14 cellular contexts compared by ENCODE assay signal in the genomic region with DNA sequence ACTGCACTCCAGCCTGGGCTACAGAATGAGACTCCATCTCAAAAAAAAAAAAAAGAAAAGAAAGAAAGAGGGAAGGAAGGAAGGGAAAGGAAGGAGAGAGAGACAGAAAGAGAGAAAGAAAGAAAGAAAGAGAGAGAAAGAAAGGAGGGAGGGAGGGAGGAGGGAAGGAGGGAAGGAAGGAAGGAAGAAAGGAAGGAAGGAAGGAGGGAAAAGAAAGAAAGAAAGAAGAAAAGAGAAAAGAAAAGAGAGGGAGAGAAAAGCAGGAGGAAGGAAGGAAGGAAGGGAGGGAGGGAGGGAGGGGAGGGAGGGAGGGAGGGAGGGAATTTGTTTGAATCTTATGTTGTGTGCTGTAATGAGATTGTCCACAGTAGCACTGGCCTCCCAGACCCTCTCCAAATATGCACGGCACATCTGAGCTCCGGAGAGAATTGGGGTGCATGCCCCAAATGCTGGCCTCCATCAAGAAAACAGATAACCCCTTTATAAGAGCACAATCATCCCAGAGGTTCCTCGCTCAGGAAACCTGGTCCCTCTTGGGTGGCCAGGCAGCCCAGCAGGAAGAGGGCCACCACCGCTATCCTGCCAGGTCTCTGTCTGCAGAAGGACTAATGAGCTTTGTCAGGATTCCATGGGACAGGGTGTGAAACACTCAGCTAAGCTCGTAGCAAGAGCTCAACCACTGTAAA. TPM values are rescaled to one million over a fixed set of nuclear protein-coding genes. Genes with fewer than 3 reads are reported as not detected.
A peak's percentile ranks its signal among the peaks of the same experiment; 100 is the strongest.
DNase-seq lines count a peak whose midpoint lies in the region; ATAC-seq and TF ChIP-seq lines count a peak whose summit lies in the region.
"Had no signal": no experiment of that assay in that cellular context is flagged by ENCODE, and none has a peak within 500 bp of the region (broad histone marks: within the 10 kb centered on the region; RNA-seq: fewer than 3 reads in every experiment).

No MANE protein-coding gene starts in this region.

- no peaks in the 10 kb centered on the region for H4K20me1 ChIP-seq in Loucy (ENCODE audit: insufficient read depth, low read length, poor library complexity, severe bottlenecking)

- H3K4me2 ChIP-seq in Loucy (ENCODE audit: low read depth, low read length, poor library complexity, severe bottlenecking), result peak overlapping the region; percentile 70

- peak overlapping the region; percentile 97 for H3K27ac Mint-ChIP-seq in T-helper 2 cell treated with Interferon-gamma antibody and Interleukin-4, amounts not matched to agents 5 μg/mL and 100 μg/mL, for 36 hours
- H3K27ac Mint-ChIP-seq in dendritic cell treated with granulocyte-macrophage colony-stimulating factor and Interleukin-4, amounts not matched to agents 40 ng/mL and 50 ng/mL, for 4 days, result peak overlapping the region; percentile 95

- no peak overlapping the region for H2AFZ ChIP-seq in Loucy (ENCODE audit: low read length)

- H3K27me3 Mint-ChIP-seq in T-helper 2 cell treated with Interferon-gamma antibody and Interleukin-4, amounts not matched to agents 5 μg/mL and 100 μg/mL, for 36 hours (ENCODE audit: low read depth), result no peaks in the 10 kb centered on the region
- no peaks in the 10 kb centered on the region for H3K27me3 Mint-ChIP-seq in dendritic cell treated with granulocyte-macrophage colony-stimulating factor and Interleukin-4, amounts not matched to agents 40 ng/mL and 50 ng/mL, for 4 days

- 0 out of 2 replicates have a peak, but pooled peaks cover 4% of the 10 kb centered on the region for H3F3A ChIP-seq in Loucy (ENCODE audit: low read depth)

- H3K4me1 ChIP-seq in Loucy (ENCODE audit: insufficient read depth, low read length, poor library complexity, severe bottlenecking) (peaks cover 24% of the 10 kb centered on the region), gastrocnemius medialis (no peaks in the 10 kb centered on the region)
- H3K4me1 ChIP-seq: sigmoid colon had no signal

- ATAC-seq in gastrocnemius medialis, result no peak

- H3K4me1 Mint-ChIP-seq in T-helper 2 cell treated with Interferon-gamma antibody and Interleukin-4, amounts not matched to agents 5 μg/mL and 100 μg/mL, for 36 hours (ENCODE audit: low read depth), result peaks cover 51% of the 10 kb centered on the region
- peaks cover 82% of the 10 kb centered on the region for H3K4me1 Mint-ChIP-seq in dendritic cell treated with granulocyte-macrophage colony-stimulating factor and Interleukin-4, amounts not matched to agents 40 ng/mL and 50 ng/mL, for 4 days (ENCODE audit: low read depth)

- H3K9me3 Mint-ChIP-seq in T-helper 2 cell treated with Interferon-gamma antibody and Interleukin-4, amounts not matched to agents 5 μg/mL and 100 μg/mL, for 36 hours, result peaks cover 10% of the 10 kb centered on the region
- H3K9me3 Mint-ChIP-seq in dendritic cell treated with granulocyte-macrophage colony-stimulating factor and Interleukin-4, amounts not matched to agents 40 ng/mL and 50 ng/mL, for 4 days, result no peaks in the 10 kb centered on the region

- peaks cover 6% of the 10 kb centered on the region for H3K36me3 Mint-ChIP-seq in T-helper 2 cell treated with Interferon-gamma antibody and Interleukin-4, amounts not matched to agents 5 μg/mL and 100 μg/mL, for 36 hours (ENCODE audit: low read depth)
- H3K36me3 Mint-ChIP-seq in dendritic cell treated with granulocyte-macrophage colony-stimulating factor and Interleukin-4, amounts not matched to agents 40 ng/mL and 50 ng/mL, for 4 days (ENCODE audit: low read depth), result peaks cover 7% of the 10 kb centered on the region

- DNase-seq in T-helper 2 cell treated with Interferon-gamma antibody and Interleukin-4, amounts not matched to agents 5 μg/mL and 100 μg/mL, for 36 hours (ENCODE audit: low spot score), result no peak
- DNase-seq in T-helper 2 cell (no peak), gastrocnemius medialis (no peak), NCI-H446 (lab: John Stamatoyannopoulos, UW) (no peak), NCI-H187 treated with DMSO at 0.1 percent for 48 hours (lab: John Stamatoyannopoulos, UW) (no peak), A172 (ENCODE audit: low spot score) (no peak)
- DNase-seq: 8988T, NCI-H1105, sigmoid colon had no signal

- H3K9me3 ChIP-seq in Loucy (ENCODE audit: insufficient read depth, low read depth, low read length) (no peaks in the 10 kb centered on the region), gastrocnemius medialis (no peaks in the 10 kb centered on the region)
- H3K9me3 ChIP-seq: sigmoid colon had no signal

- H3K9ac ChIP-seq in Loucy (ENCODE audit: low read depth, low read length, poor library complexity, severe bottlenecking), result peak overlapping the region; percentile 52

- H3K4me3 ChIP-seq in Loucy (ENCODE audit: low read length, poor library complexity, severe bottlenecking), result peak overlapping the region; percentile 69
- no peak overlapping the region for H3K4me3 ChIP-seq in gastrocnemius medialis
- H3K4me3 ChIP-seq: sigmoid colon had no signal

- H3K36me3 ChIP-seq in Loucy (ENCODE audit: insufficient read depth, low read length) (no peaks in the 10 kb centered on the region), gastrocnemius medialis (no peaks in the 10 kb centered on the region)
- H3K36me3 ChIP-seq: sigmoid colon had no signal

- no peaks in the 10 kb centered on the region for H3K9me2 ChIP-seq in Loucy (replicated peaks; ENCODE audit: low read depth, low read length)

- peak overlapping the region; percentile 84 for H3K4me3 Mint-ChIP-seq in T-helper 2 cell treated with Interferon-gamma antibody and Interleukin-4, amounts not matched to agents 5 μg/mL and 100 μg/mL, for 36 hours
- H3K4me3 Mint-ChIP-seq in dendritic cell treated with granulocyte-macrophage colony-stimulating factor and Interleukin-4, amounts not matched to agents 40 ng/mL and 50 ng/mL, for 4 days, result peak overlapping the region; percentile 21

- intact Hi-C loops in dendritic cell treated with granulocyte-macrophage colony-stimulating factor and Interleukin-4, amounts not matched to agents 40 ng/mL and 50 ng/mL, for 4 days (cut with micrococcal nuclease), result loop anchor here (1.0 kb wide), 1 partner anchor 8 kb away; the partner anchor contains the start of gene EIF1
- intact Hi-C loops in gastrocnemius medialis (cut with DNase I; ENCODE audit: low total_unique reads), result no loop called here

- no peaks in the 10 kb centered on the region for H3K79me2 ChIP-seq in Loucy (ENCODE audit: insufficient read depth, low read length)

- H3K27me3 ChIP-seq in Loucy (ENCODE audit: insufficient read depth, low read length, poor library complexity, severe bottlenecking) (no peaks in the 10 kb centered on the region), gastrocnemius medialis (peaks cover 0 to 4% (median 0%) of the 10 kb centered on the region in 3 donors)

- in situ Hi-C loops in gastrocnemius medialis (cut with MboI; ENCODE audit: low sequenced_read_pairs in 4 of 4), result loop anchor here in 1 of 4 donors (10.0 kb wide), 1 partner anchor 865 kb away; no protein-coding TSS in a partner anchor

- H3K27ac ChIP-seq in gastrocnemius medialis, result peak overlapping the region in 3 of 4 donors; percentile 46 to 61 (median 60)

- TF ChIP-seq POLR2A in gastrocnemius medialis (IDR thresholded peaks at IDR 0.05), result no peak

- TF ChIP-seq CTCF in Loucy (conservative IDR thresholded peaks at IDR 0.05; ENCODE audit: low read length), result no peak
- no peak for TF ChIP-seq CTCF in gastrocnemius medialis (IDR thresholded peaks at IDR 0.05 in 4 of 5, conservative IDR thresholded peaks at IDR 0.05 in 1 of 5)

RNA-seq across cellular contexts. Expression of gene EIF1, which starts 8.8 kb away (rescaled TPM):
- total RNA-seq in gastrocnemius medialis, result 100 to 1,000 TPM; 222 to 842 (median 375) TPM
- total RNA-seq in A172 (2014; rRNA removed; shearing (Covaris generic)), result 58.0 and 74.2 TPM in 2 replicates

RNA-seq across cellular contexts. Expression of gene GAST, which starts 32.2 kb away (rescaled TPM):
- total RNA-seq in gastrocnemius medialis, result not detected
- not detected in 2 replicates for total RNA-seq in A172 (2014; rRNA removed; shearing (Covaris generic))
- total RNA-seq: activated CD8-positive, alpha-beta memory T cell treated with anti-CD3 and anti-CD28 coated beads for 36 hours; frontal cortex; myocyte; sigmoid colon had no signal

RNA-seq across cellular contexts. Expression of gene HAP1, which starts 54.6 kb away (rescaled TPM):
- under 1 TPM in 1 of 4 donors, not detected in 3; 0.22 TPM for total RNA-seq in gastrocnemius medialis
- 0.14 and 0.43 TPM in 2 replicates for total RNA-seq in A172 (2014; rRNA removed; shearing (Covaris generic))
- total RNA-seq: myocyte had no signal

RNA-seq across cellular contexts. Expression of gene KRT17, which starts 55.5 kb away (rescaled TPM):
- total RNA-seq in gastrocnemius medialis, result not detected
- total RNA-seq in A172 (2014; rRNA removed; shearing (Covaris generic)), result 0.29 TPM in 1 of 2 replicates, not detected in the other
